Comparison of ENCODE assay signal across 14 cellular contexts in genomic region chr11:202490-202889, GRCh38. TPM values are rescaled to one million over a fixed set of nuclear protein-coding genes. Genes with fewer than 3 reads are reported as not detected.
DNase-seq lines count a peak whose midpoint lies in the region; ATAC-seq and TF ChIP-seq lines count a peak whose summit lies in the region.
"Had no signal": no experiment of that assay in that cellular context is flagged by ENCODE, and none has a peak within 500 bp of the region (broad histone marks: within the 10 kb centered on the region; RNA-seq: fewer than 3 reads in every experiment).

No MANE protein-coding gene starts in this region.

- peak; percentile 58 for DNase-seq in activated effector memory CD4-positive, alpha-beta T cell treated with anti-CD3 and anti-CD28 coated beads, Interleukin-2, amount 50 U/mL, for 16 hours
- DNase-seq in activated effector memory CD4-positive, alpha-beta T cell treated with Interleukin-2 at 50 U/mL for 16 hours = no peak
- DNase-seq in WTC11 (ENCODE audit: low spot score) (no peak), coronary artery (ENCODE audit: low spot score) (peak; percentile 62), smooth muscle cell (lab: John Stamatoyannopoulos, UW; ENCODE audit: unreplicated experiment) (no peak), GM13976 (ENCODE audit: low spot score) (no peak)
- DNase-seq: activated CD4-positive, alpha-beta T cell treated with anti-CD3 and anti-CD28 coated beads, Interleukin-2, amount 50 U/mL, for 1 hour; NCI-H2171 treated with DMSO at 0.1 percent for 48 hours had no signal

- POLR2A ChIA-PET in WTC11 (lab: Charles Lee) = no interaction called here

- 86% methylated on average over 8 of the region's 8 CpGs for WGBS in smooth muscle cell (ENCODE audit: low lambda C conversion rate)

- peaks cover 2% of the 10 kb centered on the region; the same call in 1 of the 2 replicates for H3K27me3 Mint-ChIP-seq in WTC11 (ENCODE audit: low read depth)

- H3K27me3 ChIP-seq in smooth muscle cell (ENCODE audit: low read depth) = no peaks in the 10 kb centered on the region
- H3K27me3 ChIP-seq: dorsolateral prefrontal cortex had no signal

- no peaks in the 10 kb centered on the region for H3K9me3 Mint-ChIP-seq in WTC11

- no peak overlapping the region for H3K27ac ChIP-seq in coronary artery
- peak overlapping the region; percentile 31 for H3K27ac ChIP-seq in smooth muscle cell (ENCODE audit: low read depth)

- no peaks in the 10 kb centered on the region for H3F3A ChIP-seq in smooth muscle cell (ENCODE audit: low read depth)

- peaks cover 73% of the 10 kb centered on the region for H4K20me1 ChIP-seq in smooth muscle cell (ENCODE audit: low read depth)

- no peak overlapping the region for H3K4me3 ChIP-seq in coronary artery
- H3K4me3 ChIP-seq in smooth muscle cell = no peak overlapping the region
- H3K4me3 ChIP-seq: dorsolateral prefrontal cortex had no signal

- H3K9me3 ChIP-seq in smooth muscle cell (replicated peaks; ENCODE audit: low read depth) = no peaks in the 10 kb centered on the region

- 0 out of 2 replicates have a peak overlapping the region, but pooled peaks have one; percentile 11 for H3K27ac Mint-ChIP-seq in WTC11

- in situ Hi-C loops in GM13976 (cut with MboI; ENCODE audit: low sequenced_read_pairs, unreplicated experiment) = no loop called here

- CTCF ChIA-PET in WTC11 (lab: Charles Lee) = no interaction called here

- H3K36me3 ChIP-seq in smooth muscle cell (ENCODE audit: low read depth) = no peaks in the 10 kb centered on the region

- H3K4me1 ChIP-seq in smooth muscle cell (ENCODE audit: low read depth) = peaks cover 6% of the 10 kb centered on the region

- H3K4me1 Mint-ChIP-seq in WTC11 = peaks cover 4% of the 10 kb centered on the region; the same call in 1 of the 2 replicates

- TF ChIP-seq CTCF in WTC11 (IDR thresholded peaks at IDR 0.05) (no peak), coronary artery (IDR thresholded peaks at IDR 0.05) (no peak), smooth muscle cell (IDR thresholded peaks at IDR 0.05; ENCODE audit: borderline replicate concordance, insufficient read depth, poor library complexity, severe bottlenecking) (no peak), GM13976 (IDR thresholded peaks at IDR 0.05; ENCODE audit: borderline replicate concordance, control extremely low read depth, extremely low read depth, insufficient read depth, missing control alignments) (no peak)

- no peak overlapping the region for H3K4me3 Mint-ChIP-seq in WTC11

- ATAC-seq in WTC11 (no peak), GM19452 (IDR thresholded peaks at IDR 0.05; ENCODE audit: unreplicated experiment) (no peak), HG02623 (IDR thresholded peaks at IDR 0.05; ENCODE audit: unreplicated experiment) (no peak)

- no peak overlapping the region for H2AFZ ChIP-seq in smooth muscle cell (ENCODE audit: low read depth)

- no peak overlapping the region for H3K4me2 ChIP-seq in smooth muscle cell

- no peak overlapping the region for H3K9ac ChIP-seq in smooth muscle cell (ENCODE audit: low read depth)

- peaks cover 44% of the 10 kb centered on the region for H3K79me2 ChIP-seq in smooth muscle cell (ENCODE audit: low read depth)

- peaks cover 10% of the 10 kb centered on the region for H3K36me3 Mint-ChIP-seq in WTC11

TF ChIP-seq in WTC11, 78 proteins besides CTCF, POLR2A, EP300 and RAD21 (continues in another document):
- TF ChIP-seq ZNF425 (CRISPR knock-in tag; conservative IDR thresholded peaks at IDR 0.05) (no peak), ZNF396 (CRISPR knock-in tag; IDR thresholded peaks at IDR 0.05; ENCODE audit: borderline replicate concordance) (no peak), SP1 (CRISPR knock-in tag; conservative IDR thresholded peaks at IDR 0.05) (no peak), FOXJ3 (CRISPR knock-in tag; IDR thresholded peaks at IDR 0.05; ENCODE audit: borderline replicate concordance) (no peak), ZNF281 (CRISPR knock-in tag; IDR thresholded peaks at IDR 0.05) (no peak), FOXP1 (CRISPR knock-in tag; IDR thresholded peaks at IDR 0.05; ENCODE audit: borderline replicate concordance) (no peak), PRDM15 (CRISPR knock-in tag; IDR thresholded peaks at IDR 0.05) (no peak)

RNA-seq across cellular contexts. Expression of gene BET1L, which starts 4.7 kb away (rescaled TPM):
- total RNA-seq in WTC11 (2021) = 45.1 to 51.4 TPM (median 47.0 TPM) in 3 replicates
- total RNA-seq in smooth muscle cell = 31.3 and 40.5 TPM in 2 replicates
- polyA plus RNA-seq in smooth muscle cell = 92.5 and 97.4 TPM in 2 replicates

RNA-seq across cellular contexts. Expression of gene RIC8A, which starts 5.0 kb away (rescaled TPM):
- 67.8 to 69.5 TPM (median 68.3 TPM) in 3 replicates for total RNA-seq in WTC11 (2021)
- total RNA-seq in smooth muscle cell = 71.2 and 118 TPM in 2 replicates
- 120 and 121 TPM in 2 replicates for polyA plus RNA-seq in smooth muscle cell

RNA-seq across cellular contexts. Expression of gene SCGB1C1, which starts 9.6 kb away (rescaled TPM):
- total RNA-seq in WTC11 (2021) = not detected in 3 replicates
- not detected in 2 replicates for total RNA-seq in smooth muscle cell
- not detected in 2 replicates for polyA plus RNA-seq in smooth muscle cell
- total RNA-seq: dorsolateral prefrontal cortex, mesenteric fat pad, urinary bladder had no signal
- polyA plus RNA-seq: AG04450, urinary bladder had no signal

RNA-seq across cellular contexts. Expression of gene SIRT3, which starts 33.7 kb away (rescaled TPM):
- total RNA-seq in WTC11 (2021) (19.2 to 21.0 TPM (median 20.5 TPM) in 3 replicates), smooth muscle cell (10.8 and 13.0 TPM in 2 replicates)
- 19.8 and 22.6 TPM in 2 replicates for polyA plus RNA-seq in smooth muscle cell

RNA-seq across cellular contexts. Expression of gene PSMD13, which starts 34.3 kb away (rescaled TPM):
- total RNA-seq in WTC11 (2021) = 144 to 148 TPM (median 147 TPM) in 3 replicates
- 77.4 and 79.2 TPM in 2 replicates for total RNA-seq in smooth muscle cell
- polyA plus RNA-seq in smooth muscle cell = 173 and 200 TPM in 2 replicates

Comparison
In these comparisons a context has a peak if more than half of its experiments do, and no peak if none do; other contexts are left out.
1. DNase-seq: peak in activated effector memory CD4-positive, alpha-beta T cell treated with anti-CD3 and anti-CD28 coated beads, Interleukin-2, amount 50 U/mL, for 16 hours (single experiment) and coronary artery (single experiment); none in activated effector memory CD4-positive, alpha-beta T cell treated with Interleukin-2 at 50 U/mL for 16 hours (single experiment), WTC11 (single experiment), smooth muscle cell (single experiment) and GM13976 (single experiment).